8 cellular contexts compared by ENCODE assay signal in the genomic region with DNA sequence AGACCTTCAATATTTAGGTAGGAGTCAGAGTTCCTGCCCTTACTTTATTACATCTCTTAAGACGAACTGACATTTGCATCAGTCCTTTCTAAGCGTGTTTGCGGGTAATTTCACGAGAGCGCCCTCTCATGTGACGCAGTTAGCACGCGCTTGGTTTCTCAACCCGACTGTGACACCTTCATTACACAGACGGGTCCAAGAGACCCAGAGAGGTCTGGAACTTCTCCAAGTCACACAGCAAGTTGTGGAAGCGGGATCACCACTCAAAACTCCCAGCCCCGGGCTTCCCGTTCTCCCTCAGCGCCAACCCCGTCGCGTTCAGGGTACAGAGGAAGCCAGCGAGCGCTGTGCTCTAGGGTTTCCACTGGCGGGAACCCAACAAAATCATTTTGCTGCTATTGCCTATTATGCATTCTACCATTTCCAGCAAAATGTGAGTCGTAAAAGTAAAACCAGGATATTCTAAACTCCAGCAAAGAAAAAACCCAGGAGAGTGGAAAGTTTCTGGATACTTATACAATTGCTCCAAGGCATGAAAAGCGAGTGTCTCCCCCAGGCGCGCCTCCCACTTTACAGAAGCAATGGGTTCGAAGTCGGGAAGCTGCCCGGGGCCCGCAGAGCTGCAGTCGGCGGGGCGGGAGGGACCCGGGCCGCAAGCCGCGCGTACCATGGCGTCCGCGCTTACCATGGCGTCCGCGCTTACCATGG. TPM values are rescaled to one million over a fixed set of nuclear protein-coding genes. Genes with fewer than 3 reads are reported as not detected.
A peak's percentile ranks its signal among the peaks of the same experiment; 100 is the strongest.
DNase-seq lines count a peak whose midpoint lies in the region; ATAC-seq, FAIRE-seq and TF ChIP-seq lines count a peak whose summit lies in the region.

No MANE protein-coding gene starts in this region.

- H3K27me3 Mint-ChIP-seq in activated naive CD4-positive, alpha-beta T cell treated with anti-CD3 and anti-CD28 coated beads, Interleukin-2, amount 50 U/mL, for 24 hours, result no peaks in the 10 kb centered on the region

- H3K27me3 ChIP-seq in SJCRH30, result no peaks in the 10 kb centered on the region
- no peaks in the 10 kb centered on the region for H3K27me3 ChIP-seq in pancreas
- H3K27me3 ChIP-seq in thyroid gland, result no peaks in the 10 kb centered on the region

- peak overlapping the region; percentile 90 for H3K4me3 Mint-ChIP-seq in activated naive CD4-positive, alpha-beta T cell treated with anti-CD3 and anti-CD28 coated beads, Interleukin-2, amount 50 U/mL, for 24 hours

- peak overlapping the region; percentile 94 for H3K27ac Mint-ChIP-seq in activated naive CD4-positive, alpha-beta T cell treated with anti-CD3 and anti-CD28 coated beads, Interleukin-2, amount 50 U/mL, for 24 hours

- H3K4me3 ChIP-seq in SJCRH30 (peak overlapping the region; percentile 63), pancreas (peak overlapping the region; percentile 43 to 74 (median 63)), thyroid gland (replicated peaks in 1 of 3) (peak overlapping the region; percentile 37 to 60 (median 56))

- ATAC-seq in GM21526 (IDR thresholded peaks at IDR 0.05; ENCODE audit: low FRiP score, unreplicated experiment) (peak; percentile 62), pancreas (peak; percentile 46 to 81 (median 63))

- FAIRE-seq in pancreas (lab: Jason Lieb, UNC), result no peak

- H3K4me1 ChIP-seq in SJCRH30 (no peaks in the 10 kb centered on the region), pancreas (peaks cover 0 to 6% (median 5%) of the 10 kb centered on the region in 3 donors), thyroid gland (peaks cover 21 to 22% of the 10 kb centered on the region in 2 donors)

- intact Hi-C loops in head of caudate nucleus (cut with DNase I), result loop anchor here (10.0 kb wide), 2 partner anchors 57 to 87 kb away; partner anchors contain the start of gene TYMS
- intact Hi-C loops in pancreas (cut with DNase I), result no loop called here
- intact Hi-C loops in thyroid gland (cut with DNase I), result no loop called here

- H3K36me3 Mint-ChIP-seq in activated naive CD4-positive, alpha-beta T cell treated with anti-CD3 and anti-CD28 coated beads, Interleukin-2, amount 50 U/mL, for 24 hours, result peaks cover 8% of the 10 kb centered on the region

- WGBS in pancreas, 2 donors, result 0% methylated on average over 41 to 42 of the region's 42 CpGs
- 1 to 2% methylated on average over 28 to 41 of the region's 42 CpGs for WGBS in thyroid gland, 2 donors

- TF ChIP-seq POLR2A in thyroid gland (IDR thresholded peaks at IDR 0.05), result peak in 1 of 2 donors; percentile 54

- H3K36me3 ChIP-seq in SJCRH30 (no peaks in the 10 kb centered on the region), pancreas (no peaks in the 10 kb centered on the region), thyroid gland (no peaks in the 10 kb centered on the region)

- TF ChIP-seq CTCF in pancreas (IDR thresholded peaks at IDR 0.05) (no peak), thyroid gland (IDR thresholded peaks at IDR 0.05) (no peak)

- peaks cover 5% of the 10 kb centered on the region for H3K9me3 Mint-ChIP-seq in activated naive CD4-positive, alpha-beta T cell treated with anti-CD3 and anti-CD28 coated beads, Interleukin-2, amount 50 U/mL, for 24 hours

- H3K27ac ChIP-seq in SJCRH30 (peak overlapping the region; percentile 53), pancreas (peak overlapping the region; percentile 77 to 84 (median 79)), thyroid gland (peak overlapping the region; percentile 83 to 92 (median 90))

- DNase-seq in DMS79 treated with DMSO at 0.1 percent for 48 hours (lab: John Stamatoyannopoulos, UW) (peak; percentile 13), HuH-7 (ENCODE audit: low spot score) (peak; percentile 53), SJCRH30 (peak; percentile 34 to 58), head of caudate nucleus (peak; percentile 44 to 89 (median 76)), pancreas (peak; percentile 59 to 77 (median 66)), thyroid gland (peak; percentile 67 to 69)

- H3K9me3 ChIP-seq in SJCRH30 (replicated peaks), result no peaks in the 10 kb centered on the region
- no peaks in the 10 kb centered on the region for H3K9me3 ChIP-seq in pancreas
- H3K9me3 ChIP-seq in thyroid gland, result no peaks in the 10 kb centered on the region

- H3K4me1 Mint-ChIP-seq in activated naive CD4-positive, alpha-beta T cell treated with anti-CD3 and anti-CD28 coated beads, Interleukin-2, amount 50 U/mL, for 24 hours, result peaks cover 47% of the 10 kb centered on the region

RNA-seq across cellular contexts. Expression of gene ENOSF1, which starts 0.6 kb away (rescaled TPM):
- 7.8 and 9.5 TPM in 2 replicates for total RNA-seq in SJCRH30 (2014; rRNA removed; shearing (Covaris generic))
- 10 to 100 TPM; 27.1 to 51.2 (median 40.9) TPM for total RNA-seq in pancreas
- polyA plus RNA-seq in pancreas, result 10 to 100 TPM; 59.8 to 69.2 TPM
- 100 to 1,000 TPM in 2 of 4 donors, 10 to 100 TPM in 2; 57.5 to 192 (median 101) TPM for total RNA-seq in thyroid gland

RNA-seq across cellular contexts. Expression of gene TYMS, which starts 54.4 kb away (rescaled TPM):
- total RNA-seq in SJCRH30 (2014; rRNA removed; shearing (Covaris generic)), result 83.7 and 91.8 TPM in 2 replicates
- 1 to 10 TPM; 2.7 to 6.9 (median 3.9) TPM for total RNA-seq in pancreas
- polyA plus RNA-seq in pancreas, result 1 to 10 TPM; 1.3 to 1.9 TPM
- 1 to 10 TPM in 2 of 4 donors, under 1 TPM in 1, not detected in 1; 0.67 to 2.1 (median 1.8) TPM for total RNA-seq in thyroid gland

Comparison
In these comparisons a context has a peak if more than half of its experiments do, and no peak if none do; other contexts are left out.
1. Peak in every context shown above with its lines: DNase-seq, ATAC-seq, H3K4me3 ChIP-seq and H3K27ac ChIP-seq.
2. DNase-seq: peak in every context shown above with its lines; median percentile 76 in head of caudate nucleus; 68 in thyroid gland; 66 in pancreas; 53 in HuH-7; 46 in SJCRH30; 13 in DMS79 treated with DMSO at 0.1 percent for 48 hours.
3. RNA of gene TYMS, which starts 54.4 kb away (total RNA-seq): 83.7 to 91.8 TPM in SJCRH30; 2.7 to 6.9 TPM in pancreas and 0.67 to 2.1 TPM in thyroid gland; every median in the first group is over 10 times any median in the second.